Comparison of ENCODE assay signal across 12 cellular contexts in genomic region chr13:30689752-30690151, GRCh38. TPM values are rescaled to one million over a fixed set of nuclear protein-coding genes. Genes with fewer than 3 reads are reported as not detected.
DNase-seq lines count a peak whose midpoint lies in the region; ATAC-seq and TF ChIP-seq lines count a peak whose summit lies in the region.
"Had no signal": no experiment of that assay in that cellular context is flagged by ENCODE, and none has a peak within 500 bp of the region (broad histone marks: within the 10 kb centered on the region; RNA-seq: fewer than 3 reads in every experiment).

No MANE protein-coding gene starts in this region.

- H3K27ac ChIP-seq in heart right ventricle (peak overlapping the region in 9 of 10 donors; percentile 38 to 84 (median 59)), ascending aorta (peak overlapping the region; percentile 31 to 55), uterus (peak overlapping the region; percentile 72 to 86)

- TF ChIP-seq POLR2A in uterus (IDR thresholded peaks at IDR 0.05) = no peak

- no peaks in the 10 kb centered on the region for H3K36me3 Mint-ChIP-seq in memory B cell
- H3K36me3 Mint-ChIP-seq: naive thymus-derived CD8-positive, alpha-beta T cell had no signal

- H3K9me3 ChIP-seq in heart right ventricle = peaks cover 0 to 11% (median 0%) of the 10 kb centered on the region in 11 donors
- no peaks in the 10 kb centered on the region for H3K9me3 ChIP-seq in ascending aorta
- H3K9me3 ChIP-seq in uterus = no peaks in the 10 kb centered on the region
- H3K9me3 ChIP-seq: thyroid gland had no signal

- H3K36me3 ChIP-seq in heart right ventricle (no peaks in the 10 kb centered on the region), ascending aorta (no peaks in the 10 kb centered on the region), uterus (no peaks in the 10 kb centered on the region)
- H3K36me3 ChIP-seq: thyroid gland had no signal

- WGBS in heart right ventricle, 2 donors = 92 to 94% methylated on average over 14 of the region's 14 CpGs

- ATAC-seq in heart right ventricle (peak in 2 of 8 donors; percentile 27 to 31), Right ventricle myocardium inferior (no peak), memory B cell (ENCODE audit: low read depth) (no peak), HG03439 (IDR thresholded peaks at IDR 0.05; ENCODE audit: unreplicated experiment) (no peak)

- H3K27me3 ChIP-seq in heart right ventricle (no peaks in the 10 kb centered on the region), ascending aorta (no peaks in the 10 kb centered on the region), uterus (no peaks in the 10 kb centered on the region)
- H3K27me3 ChIP-seq: thyroid gland had no signal

- intact Hi-C loops in heart right ventricle (cut with DNase I) (loop anchor here in 1 of 10 donors (5.0 kb wide), 1 partner anchor 113 kb away; no protein-coding TSS in a partner anchor), Right ventricle myocardium inferior (cut with DNase I) (no loop called here), ascending aorta (cut with DNase I) (no loop called here), uterus (cut with DNase I; ENCODE audit: low total_unique reads) (no loop called here)

- peak overlapping the region; percentile 81 for H3K4me3 Mint-ChIP-seq in memory B cell

- DNase-seq in heart right ventricle (no peak), Right ventricle myocardium inferior (ENCODE audit: missing footprints) (no peak), ascending aorta (ENCODE audit: low spot score in 2 of 2) (peak in 1 of 2 donors; percentile 51), memory B cell (ENCODE audit: low spot score in 2 of 2) (no peak), uterus (no peak), DMS79 treated with DMSO at 0.1 percent for 48 hours (lab: John Stamatoyannopoulos, UW) (no peak), SHP77 treated with DMSO at 0.1 percent for 48 hours (lab: John Stamatoyannopoulos, UW) (no peak)
- DNase-seq: activated T-cell treated with anti-CD3 and anti-CD28 coated beads, Interleukin-2, amount 50 U/mL, for 4 hours; stimulated activated CD4-positive, alpha-beta T cell treated with anti-CD3 and anti-CD28 coated beads, Interleukin-2, amount 100 ng/mL, for 48 hours had no signal

- peaks cover 19% of the 10 kb centered on the region for H3K4me1 Mint-ChIP-seq in memory B cell

- H3K27me3 Mint-ChIP-seq in memory B cell = no peaks in the 10 kb centered on the region

- no peak overlapping the region for H3K27ac Mint-ChIP-seq in memory B cell

- peaks cover 2% of the 10 kb centered on the region for H3K9me3 Mint-ChIP-seq in memory B cell
- H3K9me3 Mint-ChIP-seq: activated T-cell treated with anti-CD3 and anti-CD28 coated beads, Interleukin-2, amount 50 U/mL, for 4 hours; naive thymus-derived CD8-positive, alpha-beta T cell had no signal

- no peak for TF ChIP-seq CTCF in heart right ventricle (IDR thresholded peaks at IDR 0.05)
- no peak for TF ChIP-seq CTCF in ascending aorta (IDR thresholded peaks at IDR 0.05)
- no peak for TF ChIP-seq CTCF in uterus (IDR thresholded peaks at IDR 0.05)

- H3K4me1 ChIP-seq in heart right ventricle = peaks cover 0 to 20% (median 4%) of the 10 kb centered on the region in 9 donors
- peaks cover 0 to 3% of the 10 kb centered on the region in 2 donors for H3K4me1 ChIP-seq in ascending aorta
- H3K4me1 ChIP-seq in uterus = peaks cover 0 to 4% of the 10 kb centered on the region in 2 donors

- peak overlapping the region in 5 of 10 donors; percentile 21 to 55 (median 46) for H3K4me3 ChIP-seq in heart right ventricle
- peak overlapping the region; percentile 32 to 68 for H3K4me3 ChIP-seq in ascending aorta
- no peak overlapping the region for H3K4me3 ChIP-seq in uterus

RNA-seq across cellular contexts. Expression of gene ALOX5AP, which starts 45.6 kb away (rescaled TPM):
- total RNA-seq in heart right ventricle (10 to 100 TPM in 2 of 10 donors, 1 to 10 TPM in 8; 1.0 to 19.5 (median 4.6) TPM), Right ventricle myocardium inferior (13.6 TPM), ascending aorta (5.7 TPM), uterus (10 to 100 TPM in 2 of 4 donors, 1 to 10 TPM in 2; 4.4 to 40.6 (median 12.7) TPM)
- 10 to 100 TPM in 1 of 2 donors, under 1 TPM in 1; 0.95 to 14.5 TPM for polyA plus RNA-seq in heart right ventricle

Comparison
In these comparisons a context has a peak if more than half of its experiments do, and no peak if none do; other contexts are left out.
1. H3K4me3 ChIP-seq: peak in ascending aorta (2 of 2); none in uterus (0 of 2).
2. Peak in every context shown above with its lines, with median percentiles within 50 percentile points of each other: H3K27ac ChIP-seq.